In genomic region chr1:231792634-231793033, GRCh38 we compare ENCODE assay signal across 19 cellular contexts.
"Had no signal": no experiment of that assay in that cellular context is flagged by ENCODE, and none has a peak within 500 bp of the region (broad histone marks: within the 10 kb centered on the region; RNA-seq: fewer than 3 reads in every experiment).

No MANE protein-coding gene starts in this region.

- H3K36me3 ChIP-seq: left ventricle myocardium inferior, stomach, thoracic aorta, transverse colon had no signal

- H3K27ac ChIP-seq: foreskin keratinocyte, left ventricle myocardium inferior, parathyroid adenoma, psoas muscle, skin epidermis, stomach, thoracic aorta, transverse colon had no signal

- H3K4me3 ChIP-seq: left ventricle myocardium inferior, lung, psoas muscle, skin epidermis, stomach, thoracic aorta, transverse colon had no signal

- DNase-seq: effector memory CD8-positive, alpha-beta T cell; foreskin keratinocyte; immature natural killer cell; kidney; left cardiac atrium; left ventricle myocardium inferior; naive thymus-derived CD4-positive, alpha-beta T cell; nephron progenitor cell; psoas muscle; stimulated activated CD4-positive, alpha-beta T cell treated with anti-CD3 and anti-CD28 coated beads, Interleukin-12 subunit alpha, Interleukin-12 subunit beta, amount 100 ng/mL, for 4 hours; stimulated activated naive CD4-positive, alpha-beta T cell; stomach; substantia nigra; transverse colon had no signal

- H3K9ac ChIP-seq: parathyroid adenoma had no signal

- H3K27me3 ChIP-seq: foreskin keratinocyte, stomach, transverse colon had no signal

- H3K4me1 ChIP-seq: foreskin keratinocyte, psoas muscle, stomach, transverse colon had no signal

- H3K79me2 ChIP-seq: parathyroid adenoma had no signal

- ATAC-seq: effector memory CD8-positive, alpha-beta T cell; foreskin keratinocyte; left cardiac atrium; naive thymus-derived CD4-positive, alpha-beta T cell; psoas muscle; sciatic nerve had no signal

- H2AFZ ChIP-seq: parathyroid adenoma had no signal

- H3K9me3 ChIP-seq: psoas muscle, stomach, thoracic aorta, transverse colon had no signal
